Comparison of ENCODE assay signal across 1 cellular context in the genomic region with DNA sequence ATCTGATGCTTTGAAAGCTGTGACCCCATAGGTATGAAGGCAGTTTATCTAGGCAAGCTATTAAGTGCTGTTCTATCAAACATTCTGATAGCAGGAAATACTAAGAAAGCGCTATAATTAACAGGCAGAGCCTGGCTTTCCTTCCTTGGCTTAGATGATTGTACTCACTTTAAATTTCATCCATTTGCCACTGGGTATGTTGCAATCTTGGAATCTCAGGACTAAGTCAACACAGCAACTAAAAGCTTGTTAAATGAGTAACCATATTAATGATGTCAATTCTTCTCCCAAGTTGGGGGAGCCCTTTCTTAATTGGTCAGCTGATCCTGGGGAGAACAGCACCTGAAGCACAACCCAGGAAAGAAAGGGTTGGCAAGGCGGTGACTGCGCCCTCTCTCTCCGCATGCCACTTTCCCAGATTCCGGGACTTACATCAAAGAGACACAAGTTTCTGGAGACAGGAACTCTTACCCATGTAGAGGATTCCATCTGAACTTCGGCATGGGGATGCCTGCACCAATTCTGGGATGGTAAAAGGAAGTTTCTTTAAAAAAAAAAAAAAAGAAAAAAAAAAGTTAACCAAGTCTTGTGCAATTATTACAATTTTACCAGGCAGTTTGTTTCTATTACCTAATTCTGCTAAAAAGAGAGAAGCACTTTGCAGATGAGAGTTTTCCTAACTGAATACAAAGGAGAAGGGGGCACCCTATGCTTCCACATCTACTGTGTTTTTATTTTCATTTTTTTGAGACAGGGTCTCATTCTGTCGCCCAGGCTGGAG.
TF ChIP-seq lines count a peak whose summit lies in the region.

No MANE protein-coding gene starts in this region.

TF ChIP-seq in K562, 482 proteins besides CTCF, POLR2A, EP300 and RAD21 (continued from another document):
- TF ChIP-seq, protein P1, sequence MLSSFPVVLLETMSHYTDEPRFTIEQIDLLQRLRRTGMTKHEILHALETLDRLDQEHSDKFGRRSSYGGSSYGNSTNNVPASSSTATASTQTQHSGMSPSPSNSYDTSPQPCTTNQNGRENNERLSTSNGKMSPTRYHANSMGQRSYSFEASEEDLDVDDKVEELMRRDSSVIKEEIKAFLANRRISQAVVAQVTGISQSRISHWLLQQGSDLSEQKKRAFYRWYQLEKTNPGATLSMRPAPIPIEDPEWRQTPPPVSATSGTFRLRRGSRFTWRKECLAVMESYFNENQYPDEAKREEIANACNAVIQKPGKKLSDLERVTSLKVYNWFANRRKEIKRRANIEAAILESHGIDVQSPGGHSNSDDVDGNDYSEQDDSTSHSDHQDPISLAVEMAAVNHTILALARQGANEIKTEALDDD (IDR thresholded peaks at IDR 0.05) = no peak
- TF ChIP-seq MLX (CRISPR knock-in tag; conservative IDR thresholded peaks at IDR 0.05) (no peak), U2AF1 (optimal IDR thresholded peaks at IDR 0.05; ENCODE audit: low read depth, low read length) (no peak), ZNF561 (CRISPR knock-in tag; conservative IDR thresholded peaks at IDR 0.05) (no peak), E2F5 (CRISPR knock-in tag; IDR thresholded peaks at IDR 0.05) (no peak), POLR2AphosphoS2 (IDR thresholded peaks at IDR 0.05; ENCODE audit: low read length) (no peak)
- TF ChIP-seq, protein P2, sequence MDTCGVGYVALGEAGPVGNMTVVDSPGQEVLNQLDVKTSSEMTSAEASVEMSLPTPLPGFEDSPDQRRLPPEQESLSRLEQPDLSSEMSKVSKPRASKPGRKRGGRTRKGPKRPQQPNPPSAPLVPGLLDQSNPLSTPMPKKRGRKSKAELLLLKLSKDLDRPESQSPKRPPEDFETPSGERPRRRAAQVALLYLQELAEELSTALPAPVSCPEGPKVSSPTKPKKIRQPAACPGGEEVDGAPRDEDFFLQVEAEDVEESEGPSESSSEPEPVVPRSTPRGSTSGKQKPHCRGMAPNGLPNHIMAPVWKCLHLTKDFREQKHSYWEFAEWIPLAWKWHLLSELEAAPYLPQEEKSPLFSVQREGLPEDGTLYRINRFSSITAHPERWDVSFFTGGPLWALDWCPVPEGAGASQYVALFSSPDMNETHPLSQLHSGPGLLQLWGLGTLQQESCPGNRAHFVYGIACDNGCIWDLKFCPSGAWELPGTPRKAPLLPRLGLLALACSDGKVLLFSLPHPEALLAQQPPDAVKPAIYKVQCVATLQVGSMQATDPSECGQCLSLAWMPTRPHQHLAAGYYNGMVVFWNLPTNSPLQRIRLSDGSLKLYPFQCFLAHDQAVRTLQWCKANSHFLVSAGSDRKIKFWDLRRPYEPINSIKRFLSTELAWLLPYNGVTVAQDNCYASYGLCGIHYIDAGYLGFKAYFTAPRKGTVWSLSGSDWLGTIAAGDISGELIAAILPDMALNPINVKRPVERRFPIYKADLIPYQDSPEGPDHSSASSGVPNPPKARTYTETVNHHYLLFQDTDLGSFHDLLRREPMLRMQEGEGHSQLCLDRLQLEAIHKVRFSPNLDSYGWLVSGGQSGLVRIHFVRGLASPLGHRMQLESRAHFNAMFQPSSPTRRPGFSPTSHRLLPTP (IDR thresholded peaks at IDR 0.05; ENCODE audit: borderline replicate concordance, extremely low read depth, insufficient read length) = no peak
- TF ChIP-seq, protein P3, sequence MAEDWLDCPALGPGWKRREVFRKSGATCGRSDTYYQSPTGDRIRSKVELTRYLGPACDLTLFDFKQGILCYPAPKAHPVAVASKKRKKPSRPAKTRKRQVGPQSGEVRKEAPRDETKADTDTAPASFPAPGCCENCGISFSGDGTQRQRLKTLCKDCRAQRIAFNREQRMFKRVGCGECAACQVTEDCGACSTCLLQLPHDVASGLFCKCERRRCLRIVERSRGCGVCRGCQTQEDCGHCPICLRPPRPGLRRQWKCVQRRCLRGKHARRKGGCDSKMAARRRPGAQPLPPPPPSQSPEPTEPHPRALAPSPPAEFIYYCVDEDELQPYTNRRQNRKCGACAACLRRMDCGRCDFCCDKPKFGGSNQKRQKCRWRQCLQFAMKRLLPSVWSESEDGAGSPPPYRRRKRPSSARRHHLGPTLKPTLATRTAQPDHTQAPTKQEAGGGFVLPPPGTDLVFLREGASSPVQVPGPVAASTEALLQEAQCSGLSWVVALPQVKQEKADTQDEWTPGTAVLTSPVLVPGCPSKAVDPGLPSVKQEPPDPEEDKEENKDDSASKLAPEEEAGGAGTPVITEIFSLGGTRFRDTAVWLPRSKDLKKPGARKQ (CRISPR knock-in tag; IDR thresholded peaks at IDR 0.05) = no peak
